ENCODE assay signal across 2 cellular contexts in the genomic region with DNA sequence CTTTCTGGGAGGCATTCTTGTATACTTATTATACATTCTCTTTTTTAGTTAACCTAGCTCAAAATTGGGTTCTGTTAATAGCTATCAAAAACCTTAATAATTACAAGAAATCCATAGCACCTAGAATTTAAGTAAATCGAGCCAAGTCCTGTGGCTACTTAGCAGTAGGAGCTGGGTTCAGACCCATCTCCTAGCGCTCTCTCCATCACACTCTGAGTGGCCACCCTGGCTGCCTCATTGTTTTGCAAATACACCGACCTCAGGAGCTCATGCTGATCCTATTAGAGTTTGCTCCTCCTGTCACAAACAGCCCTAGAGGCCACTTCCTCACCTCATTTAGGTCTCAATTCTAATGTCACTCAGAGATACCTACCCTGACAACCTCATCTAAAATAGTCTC.
TF ChIP-seq lines count a peak whose summit lies in the region.

No MANE protein-coding gene starts in this region.

TF ChIP-seq in SK-N-SH, 30 proteins besides CTCF, POLR2A, EP300 and RAD21:
- TF ChIP-seq SMC3 (IDR thresholded peaks at IDR 0.05; ENCODE audit: low read depth, low read length) (no peak), MEF2A (IDR thresholded peaks at IDR 0.05; ENCODE audit: borderline replicate concordance, low read depth) (no peak), POLR2AphosphoS5 (IDR thresholded peaks at IDR 0.05; ENCODE audit: low read depth, low read length) (no peak), FOXM1 (IDR thresholded peaks at IDR 0.05; ENCODE audit: low read depth) (no peak), SIN3A (IDR thresholded peaks at IDR 0.05; ENCODE audit: borderline replicate concordance, low read depth, low read length) (no peak), USF2 (IDR thresholded peaks at IDR 0.05; ENCODE audit: borderline replicate concordance, low read depth, low read length) (no peak), YY1 (IDR thresholded peaks at IDR 0.05; ENCODE audit: low read depth) (no peak), TAF1 (IDR thresholded peaks at IDR 0.05; ENCODE audit: borderline replicate concordance, low read depth, low read length) (no peak), TCF12 (IDR thresholded peaks at IDR 0.05) (no peak), EZH2phosphoT487 (IDR thresholded peaks at IDR 0.05; ENCODE audit: borderline replicate concordance, low read depth) (no peak), TEAD4 (IDR thresholded peaks at IDR 0.05; ENCODE audit: borderline replicate concordance, insufficient read depth) (no peak)

TF ChIP-seq in SK-N-SH treated with all-trans-retinoic acid at 6 μM for 48 hours, 23 proteins besides CTCF, POLR2A, EP300 and RAD21:
- TF ChIP-seq TSHZ2 (CRISPR knock-in tag; IDR thresholded peaks at IDR 0.05), result no peak
